In genomic region chr19:33100894-33101644, GRCh38 we compare ENCODE assay signal across 1 cellular context.
TF ChIP-seq lines count a peak whose summit lies in the region.

No MANE protein-coding gene starts in this region.

TF ChIP-seq in HepG2, 621 proteins besides CTCF, POLR2A, EP300 and RAD21 (continued from another document and continues in another):
- TF ChIP-seq ZNF142 (CRISPR knock-in tag; IDR thresholded peaks at IDR 0.05) (no peak), TFDP2 (CRISPR knock-in tag; IDR thresholded peaks at IDR 0.05) (no peak), ZNF607 (CRISPR knock-in tag; IDR thresholded peaks at IDR 0.05; ENCODE audit: borderline replicate concordance) (no peak), ONECUT2 (CRISPR knock-in tag; IDR thresholded peaks at IDR 0.05) (0 out of 2 replicates have a peak, but pooled peaks have one; percentile 12), FOSL1 (CRISPR knock-in tag; IDR thresholded peaks at IDR 0.05; ENCODE audit: borderline replicate concordance) (peak; percentile 83), HNF1B (CRISPR knock-in tag; IDR thresholded peaks at IDR 0.05) (peak; percentile 46; the same call in 1 of the 2 replicates), ARID3A (IDR thresholded peaks at IDR 0.05; ENCODE audit: low read depth, low read length) (0 out of 2 replicates have a peak, but pooled peaks have one; percentile 1), SMAD3 (CRISPR knock-in tag; IDR thresholded peaks at IDR 0.05) (0 out of 2 replicates have a peak, but pooled peaks have one; percentile 44), ZNF83 (CRISPR knock-in tag; IDR thresholded peaks at IDR 0.05; ENCODE audit: borderline replicate concordance) (no peak), SP5 (CRISPR knock-in tag; IDR thresholded peaks at IDR 0.05; ENCODE audit: borderline replicate concordance, low read depth) (peak; percentile 96), RARA (CRISPR knock-in tag; IDR thresholded peaks at IDR 0.05) (peak; percentile 95)
- TF ChIP-seq, protein P1, sequence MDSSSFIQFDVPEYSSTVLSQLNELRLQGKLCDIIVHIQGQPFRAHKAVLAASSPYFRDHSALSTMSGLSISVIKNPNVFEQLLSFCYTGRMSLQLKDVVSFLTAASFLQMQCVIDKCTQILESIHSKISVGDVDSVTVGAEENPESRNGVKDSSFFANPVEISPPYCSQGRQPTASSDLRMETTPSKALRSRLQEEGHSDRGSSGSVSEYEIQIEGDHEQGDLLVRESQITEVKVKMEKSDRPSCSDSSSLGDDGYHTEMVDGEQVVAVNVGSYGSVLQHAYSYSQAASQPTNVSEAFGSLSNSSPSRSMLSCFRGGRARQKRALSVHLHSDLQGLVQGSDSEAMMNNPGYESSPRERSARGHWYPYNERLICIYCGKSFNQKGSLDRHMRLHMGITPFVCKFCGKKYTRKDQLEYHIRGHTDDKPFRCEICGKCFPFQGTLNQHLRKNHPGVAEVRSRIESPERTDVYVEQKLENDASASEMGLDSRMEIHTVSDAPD (CRISPR knock-in tag; IDR thresholded peaks at IDR 0.05): peak; percentile 87
- TF ChIP-seq, protein P2, sequence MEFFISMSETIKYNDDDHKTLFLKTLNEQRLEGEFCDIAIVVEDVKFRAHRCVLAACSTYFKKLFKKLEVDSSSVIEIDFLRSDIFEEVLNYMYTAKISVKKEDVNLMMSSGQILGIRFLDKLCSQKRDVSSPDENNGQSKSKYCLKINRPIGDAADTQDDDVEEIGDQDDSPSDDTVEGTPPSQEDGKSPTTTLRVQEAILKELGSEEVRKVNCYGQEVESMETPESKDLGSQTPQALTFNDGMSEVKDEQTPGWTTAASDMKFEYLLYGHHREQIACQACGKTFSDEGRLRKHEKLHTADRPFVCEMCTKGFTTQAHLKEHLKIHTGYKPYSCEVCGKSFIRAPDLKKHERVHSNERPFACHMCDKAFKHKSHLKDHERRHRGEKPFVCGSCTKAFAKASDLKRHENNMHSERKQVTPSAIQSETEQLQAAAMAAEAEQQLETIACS (CRISPR knock-in tag; IDR thresholded peaks at IDR 0.05): no peak
- TF ChIP-seq, protein P3, sequence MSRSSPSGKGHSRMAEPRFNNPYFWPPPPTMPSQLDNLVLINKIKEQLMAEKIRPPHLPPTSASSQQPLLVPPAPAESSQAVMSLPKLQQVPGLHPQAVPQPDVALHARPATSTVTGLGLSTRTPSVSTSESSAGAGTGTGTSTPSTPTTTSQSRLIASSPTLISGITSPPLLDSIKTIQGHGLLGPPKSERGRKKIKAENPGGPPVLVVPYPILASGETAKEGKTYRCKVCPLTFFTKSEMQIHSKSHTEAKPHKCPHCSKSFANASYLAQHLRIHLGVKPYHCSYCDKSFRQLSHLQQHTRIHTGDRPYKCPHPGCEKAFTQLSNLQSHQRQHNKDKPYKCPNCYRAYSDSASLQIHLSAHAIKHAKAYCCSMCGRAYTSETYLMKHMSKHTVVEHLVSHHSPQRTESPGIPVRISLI (CRISPR knock-in tag; IDR thresholded peaks at IDR 0.05; ENCODE audit: borderline replicate concordance): peak; percentile 8; the same call in 1 of the 2 replicates
- TF ChIP-seq, protein P4, sequence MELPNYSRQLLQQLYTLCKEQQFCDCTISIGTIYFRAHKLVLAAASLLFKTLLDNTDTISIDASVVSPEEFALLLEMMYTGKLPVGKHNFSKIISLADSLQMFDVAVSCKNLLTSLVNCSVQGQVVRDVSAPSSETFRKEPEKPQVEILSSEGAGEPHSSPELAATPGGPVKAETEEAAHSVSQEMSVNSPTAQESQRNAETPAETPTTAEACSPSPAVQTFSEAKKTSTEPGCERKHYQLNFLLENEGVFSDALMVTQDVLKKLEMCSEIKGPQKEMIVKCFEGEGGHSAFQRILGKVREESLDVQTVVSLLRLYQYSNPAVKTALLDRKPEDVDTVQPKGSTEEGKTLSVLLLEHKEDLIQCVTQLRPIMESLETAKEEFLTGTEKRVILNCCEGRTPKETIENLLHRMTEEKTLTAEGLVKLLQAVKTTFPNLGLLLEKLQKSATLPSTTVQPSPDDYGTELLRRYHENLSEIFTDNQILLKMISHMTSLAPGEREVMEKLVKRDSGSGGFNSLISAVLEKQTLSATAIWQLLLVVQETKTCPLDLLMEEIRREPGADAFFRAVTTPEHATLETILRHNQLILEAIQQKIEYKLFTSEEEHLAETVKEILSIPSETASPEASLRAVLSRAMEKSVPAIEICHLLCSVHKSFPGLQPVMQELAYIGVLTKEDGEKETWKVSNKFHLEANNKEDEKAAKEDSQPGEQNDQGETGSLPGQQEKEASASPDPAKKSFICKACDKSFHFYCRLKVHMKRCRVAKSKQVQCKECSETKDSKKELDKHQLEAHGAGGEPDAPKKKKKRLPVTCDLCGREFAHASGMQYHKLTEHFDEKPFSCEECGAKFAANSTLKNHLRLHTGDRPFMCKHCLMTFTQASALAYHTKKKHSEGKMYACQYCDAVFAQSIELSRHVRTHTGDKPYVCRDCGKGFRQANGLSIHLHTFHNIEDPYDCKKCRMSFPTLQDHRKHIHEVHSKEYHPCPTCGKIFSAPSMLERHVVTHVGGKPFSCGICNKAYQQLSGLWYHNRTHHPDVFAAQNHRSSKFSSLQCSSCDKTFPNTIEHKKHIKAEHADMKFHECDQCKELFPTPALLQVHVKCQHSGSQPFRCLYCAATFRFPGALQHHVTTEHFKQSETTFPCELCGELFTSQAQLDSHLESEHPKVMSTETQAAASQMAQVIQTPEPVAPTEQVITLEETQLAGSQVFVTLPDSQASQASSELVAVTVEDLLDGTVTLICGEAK (IDR thresholded peaks at IDR 0.05): no peak
- TF ChIP-seq, protein P4 (CRISPR knock-in tag; IDR thresholded peaks at IDR 0.05): no peak
